Comparison of ENCODE assay signal across 9 cellular contexts in the genomic region with DNA sequence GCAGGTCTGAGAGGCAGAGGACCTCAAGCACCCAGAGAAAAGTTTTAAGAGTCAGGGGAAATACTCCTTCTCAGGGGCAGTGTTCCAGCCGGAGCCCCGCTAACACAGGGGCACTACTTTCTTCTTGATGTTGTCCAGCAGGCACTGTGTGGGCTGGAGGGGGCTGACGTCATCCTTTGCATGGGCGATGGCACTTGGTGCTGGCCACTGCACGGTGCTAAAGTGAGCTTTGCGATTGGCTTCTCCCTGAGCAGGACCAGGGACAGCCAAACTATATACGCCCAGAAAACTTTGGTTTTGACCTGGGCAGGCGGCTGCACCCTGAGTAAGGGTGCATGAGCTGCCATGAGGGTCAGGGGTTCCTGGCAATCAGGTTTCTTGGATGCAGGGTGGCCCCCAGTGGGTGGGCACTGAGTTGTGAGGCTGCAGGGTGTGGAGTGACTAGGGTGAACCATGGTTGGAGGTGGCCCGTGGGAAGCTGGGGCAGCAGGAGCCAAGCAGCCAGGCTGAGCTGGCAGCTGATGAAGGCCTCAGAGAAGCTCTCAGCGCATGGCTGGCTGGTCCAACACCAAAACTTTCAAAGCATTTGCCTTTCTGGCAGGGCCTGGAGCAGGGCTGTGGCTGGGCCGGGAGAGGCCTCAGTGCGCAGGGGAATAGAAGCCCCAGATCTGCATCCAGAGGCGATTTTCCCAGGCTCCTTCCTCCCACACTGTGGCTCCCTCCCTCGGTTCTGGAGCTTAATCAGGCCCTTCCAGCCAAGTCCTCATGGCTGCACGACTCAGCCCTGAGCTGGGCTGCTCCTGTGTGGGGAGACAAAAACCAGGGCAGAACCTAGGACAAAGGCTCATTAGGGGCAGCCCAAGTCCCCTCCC. TPM values are rescaled to one million over a fixed set of nuclear protein-coding genes. Genes with fewer than 3 reads are reported as not detected.
DNase-seq lines count a peak whose midpoint lies in the region; ATAC-seq, FAIRE-seq and TF ChIP-seq lines count a peak whose summit lies in the region.
"Had no signal": no experiment of that assay in that cellular context is flagged by ENCODE, and none has a peak within 500 bp of the region (broad histone marks: within the 10 kb centered on the region; RNA-seq: fewer than 3 reads in every experiment).

No MANE protein-coding gene starts in this region.

- no peak for FAIRE-seq in GM19239 (lab: Jason Lieb, UNC)
- FAIRE-seq in small intestine (lab: Jason Lieb, UNC), result no peak
- FAIRE-seq: pancreas had no signal

- DNase-seq in anterior cingulate cortex (lab: John Stamatoyannopoulos, UW) (peak in 52 of 58 donors; percentile 10 to 90 (median 55)), islet precursor cell (peak; percentile 67), stromal cell of bone marrow (ENCODE audit: low read depth) (peak; percentile 84), NCI-H146 (lab: John Stamatoyannopoulos, UW) (no peak), GM19239 (ENCODE audit: insufficient read length, low spot score) (no peak), small intestine (no peak)

- H3K27ac ChIP-seq in small intestine (ENCODE audit: low read depth in 1 of 2, low read length in 1 of 2), result peak overlapping the region in 1 of 2 donors; percentile 34

- peaks cover 0 to 8% of the 10 kb centered on the region in 2 donors for H3K36me3 ChIP-seq in small intestine (ENCODE audit: control insufficient read depth in 2 of 2, insufficient read depth in 2 of 2, low read length in 2 of 2)

- WGBS in small intestine, 3 donors, result 62 to 80% (median 72%) methylated on average over 14 to 15 of the region's 15 CpGs

- H3K9me3 ChIP-seq in small intestine (ENCODE audit: control insufficient read depth, low read depth), result no peaks in the 10 kb centered on the region
- H3K9me3 ChIP-seq: pancreas had no signal

- no peak for TF ChIP-seq RAD21 in Ishikawa (IDR thresholded peaks at IDR 0.05; ENCODE audit: low read depth)

- no peak for TF ChIP-seq EP300 in Ishikawa (IDR thresholded peaks at IDR 0.05; ENCODE audit: borderline replicate concordance)

- H3K27me3 ChIP-seq in small intestine (ENCODE audit: control insufficient read depth in 2 of 2, insufficient read depth in 2 of 2, low read length in 2 of 2), result no peaks in the 10 kb centered on the region
- H3K27me3 ChIP-seq: pancreas had no signal

- ATAC-seq in HG02588 (IDR thresholded peaks at IDR 0.05; ENCODE audit: unreplicated experiment), result no peak

- H3K4me1 ChIP-seq in small intestine (ENCODE audit: control insufficient read depth in 2 of 2, insufficient read depth in 1 of 2, low read depth in 1 of 2, low read length in 1 of 2), result no peaks in the 10 kb centered on the region

- H3K4me3 ChIP-seq in small intestine (ENCODE audit: low read depth in 1 of 2, low read length in 2 of 2), result no peak overlapping the region
- H3K4me3 ChIP-seq: pancreas had no signal

TF ChIP-seq in Ishikawa, 13 proteins besides CTCF, POLR2A, EP300 and RAD21:
- TF ChIP-seq, protein P1, sequence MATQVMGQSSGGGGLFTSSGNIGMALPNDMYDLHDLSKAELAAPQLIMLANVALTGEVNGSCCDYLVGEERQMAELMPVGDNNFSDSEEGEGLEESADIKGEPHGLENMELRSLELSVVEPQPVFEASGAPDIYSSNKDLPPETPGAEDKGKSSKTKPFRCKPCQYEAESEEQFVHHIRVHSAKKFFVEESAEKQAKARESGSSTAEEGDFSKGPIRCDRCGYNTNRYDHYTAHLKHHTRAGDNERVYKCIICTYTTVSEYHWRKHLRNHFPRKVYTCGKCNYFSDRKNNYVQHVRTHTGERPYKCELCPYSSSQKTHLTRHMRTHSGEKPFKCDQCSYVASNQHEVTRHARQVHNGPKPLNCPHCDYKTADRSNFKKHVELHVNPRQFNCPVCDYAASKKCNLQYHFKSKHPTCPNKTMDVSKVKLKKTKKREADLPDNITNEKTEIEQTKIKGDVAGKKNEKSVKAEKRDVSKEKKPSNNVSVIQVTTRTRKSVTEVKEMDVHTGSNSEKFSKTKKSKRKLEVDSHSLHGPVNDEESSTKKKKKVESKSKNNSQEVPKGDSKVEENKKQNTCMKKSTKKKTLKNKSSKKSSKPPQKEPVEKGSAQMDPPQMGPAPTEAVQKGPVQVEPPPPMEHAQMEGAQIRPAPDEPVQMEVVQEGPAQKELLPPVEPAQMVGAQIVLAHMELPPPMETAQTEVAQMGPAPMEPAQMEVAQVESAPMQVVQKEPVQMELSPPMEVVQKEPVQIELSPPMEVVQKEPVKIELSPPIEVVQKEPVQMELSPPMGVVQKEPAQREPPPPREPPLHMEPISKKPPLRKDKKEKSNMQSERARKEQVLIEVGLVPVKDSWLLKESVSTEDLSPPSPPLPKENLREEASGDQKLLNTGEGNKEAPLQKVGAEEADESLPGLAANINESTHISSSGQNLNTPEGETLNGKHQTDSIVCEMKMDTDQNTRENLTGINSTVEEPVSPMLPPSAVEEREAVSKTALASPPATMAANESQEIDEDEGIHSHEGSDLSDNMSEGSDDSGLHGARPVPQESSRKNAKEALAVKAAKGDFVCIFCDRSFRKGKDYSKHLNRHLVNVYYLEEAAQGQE (IDR thresholded peaks at IDR 0.05; ENCODE audit: low read depth), result peak; percentile 66
- peak; percentile 45; the same call in 1 of the 2 replicates for TF ChIP-seq EGR1 (IDR thresholded peaks at IDR 0.05)
- TF ChIP-seq YY1 (IDR thresholded peaks at IDR 0.05; ENCODE audit: low read depth), result no peak

RNA-seq across cellular contexts. Expression of a gene that starts 18.3 kb away (rescaled TPM):
- 100 to 1,000 TPM in 1 of 3 donors, 10 to 100 TPM in 2; 63.7 to 107 (median 66.5) TPM for polyA plus RNA-seq in small intestine

RNA-seq across cellular contexts. Expression of a gene that starts 24.4 kb away (rescaled TPM):
- polyA plus RNA-seq in small intestine, result 1 to 10 TPM in 1 of 3 donors, under 1 TPM in 2; 0.42 to 1.1 (median 0.81) TPM

RNA-seq across cellular contexts. Expression of a gene that starts 33.6 kb away (rescaled TPM):
- 10 to 100 TPM; 38.1 to 59.4 (median 54.6) TPM for polyA plus RNA-seq in small intestine

RNA-seq across cellular contexts. Expression of a gene that starts 40.2 kb away (rescaled TPM):
- polyA plus RNA-seq in small intestine, result 10 to 100 TPM; 33.7 to 81.6 (median 49.9) TPM

Comparison
In these comparisons a context has a peak if more than half of its experiments do, and no peak if none do; other contexts are left out.
1. DNase-seq: peak in anterior cingulate cortex (52 of 58), islet precursor cell (single experiment) and stromal cell of bone marrow (single experiment); none in NCI-H146 (single experiment), GM19239 (single experiment) and small intestine (single experiment).